8 cellular contexts compared by ENCODE assay signal in the genomic region with DNA sequence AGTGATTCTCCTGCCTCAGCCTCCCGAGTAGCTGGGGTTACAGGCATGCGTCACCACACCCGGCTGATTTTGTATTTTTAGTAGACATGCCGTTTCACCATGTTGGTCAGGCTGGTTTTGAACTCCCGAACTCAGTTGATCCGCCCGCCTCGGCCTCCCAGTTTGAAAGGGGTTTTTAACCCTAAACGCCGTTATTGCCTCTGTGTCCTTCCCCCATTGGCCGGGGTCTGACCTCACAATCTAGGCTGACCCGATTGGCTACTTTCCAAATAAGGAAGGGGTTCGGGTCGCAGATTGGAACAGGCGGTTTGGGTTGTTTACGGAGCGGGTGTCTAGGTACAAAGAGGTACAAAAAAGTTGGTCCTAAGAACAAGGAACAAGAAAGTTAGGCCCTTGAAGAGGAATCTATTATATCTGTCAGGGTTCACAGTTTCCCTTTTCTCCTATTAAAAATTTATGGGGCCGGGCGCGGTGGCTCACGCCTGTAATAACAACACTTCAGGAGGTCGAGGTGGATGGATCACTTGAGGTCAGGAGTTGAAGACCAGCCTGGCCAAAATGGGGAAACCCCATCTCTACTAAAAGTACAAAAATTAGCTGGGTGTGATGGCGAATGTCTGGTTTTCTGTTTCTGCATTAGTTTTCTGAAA. TPM values are rescaled to one million over a fixed set of nuclear protein-coding genes. Genes with fewer than 3 reads are reported as not detected.
DNase-seq lines count a peak whose midpoint lies in the region; ATAC-seq and TF ChIP-seq lines count a peak whose summit lies in the region.

No MANE protein-coding gene starts in this region.

- POLR2A ChIA-PET in WTC11 (lab: Charles Lee): interaction anchor here (1.2 to 2.2 kb wide), 7 partner anchors 10 to 558 kb away, joined by 3 to 70 read pairs (median 17); a partner anchor contains a TSS

- peak overlapping the region; percentile 100 for H3K4me3 Mint-ChIP-seq in WTC11

- H3K9me3 Mint-ChIP-seq in WTC11: no peaks in the 10 kb centered on the region

- H3K27me3 Mint-ChIP-seq in WTC11 (ENCODE audit: low read depth): no peaks in the 10 kb centered on the region; the same call in 1 of the 2 replicates

- no peak for TF ChIP-seq POLR2A in right lobe of liver (IDR thresholded peaks at IDR 0.05)

- DNase-seq in AML-193 (lab: John Stamatoyannopoulos, UW) (peak; percentile 21 to 46), HK-2 (ENCODE audit: unreplicated experiment) (peak; percentile 2), WTC11 (ENCODE audit: low spot score) (peak; percentile 76), cerebellum (ENCODE audit: low spot score) (peak; percentile 10), right lobe of liver (no peak), NCI-H1436 (lab: John Stamatoyannopoulos, UW) (no peak), NCI-H526 treated with DMSO at 0.1 percent for 48 hours (lab: John Stamatoyannopoulos, UW) (no peak)
- peak; percentile 9 for DNase-seq in stimulated activated CD8-positive, alpha-beta memory T cell treated with anti-CD3 and anti-CD28 coated beads, Interleukin-12 subunit alpha, Interleukin-12 subunit beta, amount 100 ng/mL, for 4 hours (ENCODE audit: low read depth)

- WGBS in right lobe of liver (ENCODE audit: insufficient coverage, low coverage, low lambda C conversion rate, missing lambda C conversion rate): 8% methylated on average over 19 of the region's 23 CpGs

- intact Hi-C loops in right lobe of liver (cut with DNase I): no loop called here

- peaks cover 0 to 5% (median 0%) of the 10 kb centered on the region in 4 donors for H3K9me3 ChIP-seq in right lobe of liver

- H3K4me1 ChIP-seq in right lobe of liver: peaks cover 0 to 12% (median 0%) of the 10 kb centered on the region in 4 donors

- no peaks in the 10 kb centered on the region for H3K36me3 ChIP-seq in right lobe of liver

- peaks cover 35% of the 10 kb centered on the region for H3K4me1 Mint-ChIP-seq in WTC11

- H3K4me3 ChIP-seq in right lobe of liver: peak overlapping the region; percentile 79 to 82 (median 81)

- ATAC-seq in WTC11 (peak; percentile 68), right lobe of liver (no peak)

- H3K27ac Mint-ChIP-seq in WTC11: peak overlapping the region; percentile 100

- CTCF ChIA-PET in WTC11 (lab: Charles Lee): no interaction called here

- no peak for TF ChIP-seq CTCF in WTC11 (IDR thresholded peaks at IDR 0.05)
- no peak for TF ChIP-seq CTCF in right lobe of liver (IDR thresholded peaks at IDR 0.05)

- H3K27ac ChIP-seq in right lobe of liver: peak overlapping the region; percentile 78 to 93 (median 89)

- no peaks in the 10 kb centered on the region for H3K27me3 ChIP-seq in right lobe of liver

- H3K36me3 Mint-ChIP-seq in WTC11: peaks cover 13% of the 10 kb centered on the region; the same call in 1 of the 2 replicates

TF ChIP-seq in WTC11, 78 proteins besides CTCF, POLR2A, EP300 and RAD21 (continues in another document):
- TF ChIP-seq, protein P1, sequence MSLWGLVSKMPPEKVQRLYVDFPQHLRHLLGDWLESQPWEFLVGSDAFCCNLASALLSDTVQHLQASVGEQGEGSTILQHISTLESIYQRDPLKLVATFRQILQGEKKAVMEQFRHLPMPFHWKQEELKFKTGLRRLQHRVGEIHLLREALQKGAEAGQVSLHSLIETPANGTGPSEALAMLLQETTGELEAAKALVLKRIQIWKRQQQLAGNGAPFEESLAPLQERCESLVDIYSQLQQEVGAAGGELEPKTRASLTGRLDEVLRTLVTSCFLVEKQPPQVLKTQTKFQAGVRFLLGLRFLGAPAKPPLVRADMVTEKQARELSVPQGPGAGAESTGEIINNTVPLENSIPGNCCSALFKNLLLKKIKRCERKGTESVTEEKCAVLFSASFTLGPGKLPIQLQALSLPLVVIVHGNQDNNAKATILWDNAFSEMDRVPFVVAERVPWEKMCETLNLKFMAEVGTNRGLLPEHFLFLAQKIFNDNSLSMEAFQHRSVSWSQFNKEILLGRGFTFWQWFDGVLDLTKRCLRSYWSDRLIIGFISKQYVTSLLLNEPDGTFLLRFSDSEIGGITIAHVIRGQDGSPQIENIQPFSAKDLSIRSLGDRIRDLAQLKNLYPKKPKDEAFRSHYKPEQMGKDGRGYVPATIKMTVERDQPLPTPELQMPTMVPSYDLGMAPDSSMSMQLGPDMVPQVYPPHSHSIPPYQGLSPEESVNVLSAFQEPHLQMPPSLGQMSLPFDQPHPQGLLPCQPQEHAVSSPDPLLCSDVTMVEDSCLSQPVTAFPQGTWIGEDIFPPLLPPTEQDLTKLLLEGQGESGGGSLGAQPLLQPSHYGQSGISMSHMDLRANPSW (CRISPR knock-in tag; conservative IDR thresholded peaks at IDR 0.05; ENCODE audit: low read depth): no peak
- no peak for TF ChIP-seq FOXP1 (CRISPR knock-in tag; IDR thresholded peaks at IDR 0.05; ENCODE audit: borderline replicate concordance)
- TF ChIP-seq, protein P2, sequence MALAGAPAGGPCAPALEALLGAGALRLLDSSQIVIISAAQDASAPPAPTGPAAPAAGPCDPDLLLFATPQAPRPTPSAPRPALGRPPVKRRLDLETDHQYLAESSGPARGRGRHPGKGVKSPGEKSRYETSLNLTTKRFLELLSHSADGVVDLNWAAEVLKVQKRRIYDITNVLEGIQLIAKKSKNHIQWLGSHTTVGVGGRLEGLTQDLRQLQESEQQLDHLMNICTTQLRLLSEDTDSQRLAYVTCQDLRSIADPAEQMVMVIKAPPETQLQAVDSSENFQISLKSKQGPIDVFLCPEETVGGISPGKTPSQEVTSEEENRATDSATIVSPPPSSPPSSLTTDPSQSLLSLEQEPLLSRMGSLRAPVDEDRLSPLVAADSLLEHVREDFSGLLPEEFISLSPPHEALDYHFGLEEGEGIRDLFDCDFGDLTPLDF (CRISPR knock-in tag; IDR thresholded peaks at IDR 0.05): no peak
- TF ChIP-seq TEAD1 (CRISPR knock-in tag; IDR thresholded peaks at IDR 0.05): no peak
- TF ChIP-seq ETV6 (CRISPR knock-in tag; IDR thresholded peaks at IDR 0.05): no peak
- TF ChIP-seq OVOL2 (CRISPR knock-in tag; IDR thresholded peaks at IDR 0.05; ENCODE audit: borderline replicate concordance): no peak
- TF ChIP-seq TCF7 (CRISPR knock-in tag; IDR thresholded peaks at IDR 0.05; ENCODE audit: low read depth): no peak
- TF ChIP-seq ZNF232 (CRISPR knock-in tag; IDR thresholded peaks at IDR 0.05): no peak
- no peak for TF ChIP-seq EMX1 (CRISPR knock-in tag; IDR thresholded peaks at IDR 0.05)
- peak; percentile 43; the same call in 1 of the 2 replicates for TF ChIP-seq PRRX2 (CRISPR knock-in tag; IDR thresholded peaks at IDR 0.05)
- no peak for TF ChIP-seq KAT7 (CRISPR knock-in tag; IDR thresholded peaks at IDR 0.05; ENCODE audit: borderline replicate concordance)
- TF ChIP-seq, protein P3, sequence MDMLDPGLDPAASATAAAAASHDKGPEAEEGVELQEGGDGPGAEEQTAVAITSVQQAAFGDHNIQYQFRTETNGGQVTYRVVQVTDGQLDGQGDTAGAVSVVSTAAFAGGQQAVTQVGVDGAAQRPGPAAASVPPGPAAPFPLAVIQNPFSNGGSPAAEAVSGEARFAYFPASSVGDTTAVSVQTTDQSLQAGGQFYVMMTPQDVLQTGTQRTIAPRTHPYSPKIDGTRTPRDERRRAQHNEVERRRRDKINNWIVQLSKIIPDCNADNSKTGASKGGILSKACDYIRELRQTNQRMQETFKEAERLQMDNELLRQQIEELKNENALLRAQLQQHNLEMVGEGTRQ (CRISPR knock-in tag; IDR thresholded peaks at IDR 0.05): no peak
- TF ChIP-seq CREM (CRISPR knock-in tag; IDR thresholded peaks at IDR 0.05): no peak
- no peak for TF ChIP-seq NR3C1 (CRISPR knock-in tag; conservative IDR thresholded peaks at IDR 0.05; ENCODE audit: low read depth)
- TF ChIP-seq JUN (CRISPR knock-in tag; IDR thresholded peaks at IDR 0.05): no peak
- peak; percentile 81 for TF ChIP-seq FOXK1 (CRISPR knock-in tag; IDR thresholded peaks at IDR 0.05)
- TF ChIP-seq, protein P4, sequence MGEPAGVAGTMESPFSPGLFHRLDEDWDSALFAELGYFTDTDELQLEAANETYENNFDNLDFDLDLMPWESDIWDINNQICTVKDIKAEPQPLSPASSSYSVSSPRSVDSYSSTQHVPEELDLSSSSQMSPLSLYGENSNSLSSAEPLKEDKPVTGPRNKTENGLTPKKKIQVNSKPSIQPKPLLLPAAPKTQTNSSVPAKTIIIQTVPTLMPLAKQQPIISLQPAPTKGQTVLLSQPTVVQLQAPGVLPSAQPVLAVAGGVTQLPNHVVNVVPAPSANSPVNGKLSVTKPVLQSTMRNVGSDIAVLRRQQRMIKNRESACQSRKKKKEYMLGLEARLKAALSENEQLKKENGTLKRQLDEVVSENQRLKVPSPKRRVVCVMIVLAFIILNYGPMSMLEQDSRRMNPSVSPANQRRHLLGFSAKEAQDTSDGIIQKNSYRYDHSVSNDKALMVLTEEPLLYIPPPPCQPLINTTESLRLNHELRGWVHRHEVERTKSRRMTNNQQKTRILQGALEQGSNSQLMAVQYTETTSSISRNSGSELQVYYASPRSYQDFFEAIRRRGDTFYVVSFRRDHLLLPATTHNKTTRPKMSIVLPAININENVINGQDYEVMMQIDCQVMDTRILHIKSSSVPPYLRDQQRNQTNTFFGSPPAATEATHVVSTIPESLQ (CRISPR knock-in tag; IDR thresholded peaks at IDR 0.05): no peak
- no peak for TF ChIP-seq ZBTB21 (CRISPR knock-in tag; IDR thresholded peaks at IDR 0.05; ENCODE audit: borderline replicate concordance)
- TF ChIP-seq, protein P5, sequence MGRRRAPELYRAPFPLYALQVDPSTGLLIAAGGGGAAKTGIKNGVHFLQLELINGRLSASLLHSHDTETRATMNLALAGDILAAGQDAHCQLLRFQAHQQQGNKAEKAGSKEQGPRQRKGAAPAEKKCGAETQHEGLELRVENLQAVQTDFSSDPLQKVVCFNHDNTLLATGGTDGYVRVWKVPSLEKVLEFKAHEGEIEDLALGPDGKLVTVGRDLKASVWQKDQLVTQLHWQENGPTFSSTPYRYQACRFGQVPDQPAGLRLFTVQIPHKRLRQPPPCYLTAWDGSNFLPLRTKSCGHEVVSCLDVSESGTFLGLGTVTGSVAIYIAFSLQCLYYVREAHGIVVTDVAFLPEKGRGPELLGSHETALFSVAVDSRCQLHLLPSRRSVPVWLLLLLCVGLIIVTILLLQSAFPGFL (CRISPR knock-in tag; IDR thresholded peaks at IDR 0.05; ENCODE audit: borderline replicate concordance): no peak
- TF ChIP-seq SOX15 (CRISPR knock-in tag; IDR thresholded peaks at IDR 0.05): no peak
- peak; percentile 28; the same call in 1 of the 2 replicates for TF ChIP-seq ZNF671 (CRISPR knock-in tag; IDR thresholded peaks at IDR 0.05)

RNA-seq across cellular contexts. Expression of a gene that starts 1.0 kb away (rescaled TPM):
- total RNA-seq in WTC11 (2021) (31.9 to 43.6 TPM (median 37.0 TPM) in 3 replicates), cerebellum (47.6 TPM), right lobe of liver (1 to 10 TPM; 3.6 to 6.7 (median 4.4) TPM)

RNA-seq across cellular contexts. Expression of a gene that starts 34.0 kb away (rescaled TPM):
- total RNA-seq in WTC11 (2021) (37.8 to 47.4 TPM (median 41.7 TPM) in 3 replicates), cerebellum (22.6 TPM), right lobe of liver (1 to 10 TPM in 2 of 6 experiments, under 1 TPM in 4; 0.35 to 1.6 (median 0.81) TPM)

RNA-seq across cellular contexts. Expression of a gene that starts 45.2 kb away (rescaled TPM):
- 15.7 to 20.8 TPM (median 17.9 TPM) in 3 replicates for total RNA-seq in WTC11 (2021)
- total RNA-seq in cerebellum: 65.9 TPM
- 1 to 10 TPM; 2.2 to 8.6 (median 3.2) TPM for total RNA-seq in right lobe of liver

Comparison
In these comparisons a context has a peak if more than half of its experiments do, and no peak if none do; other contexts are left out.
1. DNase-seq: peak in AML-193 (2 of 2), HK-2 (single experiment), WTC11 (single experiment), cerebellum (single experiment) and stimulated activated CD8-positive, alpha-beta memory T cell treated with anti-CD3 and anti-CD28 coated beads, Interleukin-12 subunit alpha, Interleukin-12 subunit beta, amount 100 ng/mL, for 4 hours (single experiment); none in right lobe of liver (0 of 3), NCI-H1436 (single experiment) and NCI-H526 treated with DMSO at 0.1 percent for 48 hours (single experiment).